ENCODE assay signal across 12 cellular contexts in the genomic region with DNA sequence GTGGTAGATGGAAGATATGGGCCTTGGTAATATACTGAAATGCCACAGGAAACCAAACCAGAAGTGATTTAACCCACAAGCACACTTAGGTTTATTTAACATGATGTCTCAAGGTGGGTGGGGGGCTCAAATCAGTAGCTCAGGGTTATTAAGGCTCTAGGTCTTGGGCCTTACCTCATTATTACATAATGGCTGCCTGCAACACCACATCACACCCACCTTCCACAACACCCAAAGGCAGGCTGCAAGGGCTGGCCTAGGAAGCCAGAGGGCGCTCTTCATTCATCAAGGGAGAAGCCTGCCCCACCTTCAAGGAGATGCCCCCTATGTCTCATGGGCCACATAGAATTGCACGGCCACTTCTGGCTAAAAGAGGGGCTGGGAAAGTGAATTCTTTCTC. TPM values are rescaled to one million over a fixed set of nuclear protein-coding genes. Genes with fewer than 3 reads are reported as not detected.
DNase-seq lines count a peak whose midpoint lies in the region; ATAC-seq and TF ChIP-seq lines count a peak whose summit lies in the region.
"Had no signal": no experiment of that assay in that cellular context is flagged by ENCODE, and none has a peak within 500 bp of the region (broad histone marks: within the 10 kb centered on the region; RNA-seq: fewer than 3 reads in every experiment).

No MANE protein-coding gene starts in this region.

- H2BK15ac ChIP-seq in H9 (ENCODE audit: low read depth, low read length), result no peak overlapping the region

- H3K36me3 ChIP-seq in sigmoid colon, result no peaks in the 10 kb centered on the region
- H3K36me3 ChIP-seq: ovary had no signal

- H3K79me1 ChIP-seq in H9 (ENCODE audit: insufficient read depth, low read depth, low read length, poor library complexity, severe bottlenecking), result no peaks in the 10 kb centered on the region

- no peak overlapping the region for H3K23ac ChIP-seq in H9 (ENCODE audit: insufficient read length, low read depth, low read length)

- H3K4me1 Mint-ChIP-seq in H9, result no peaks in the 10 kb centered on the region
- H3K4me1 Mint-ChIP-seq in activated T-cell treated with anti-CD3 and anti-CD28 coated beads, Interleukin-2, amount 50 U/mL, for 72 hours (ENCODE audit: low read depth), result peaks cover 19% of the 10 kb centered on the region
- H3K4me1 Mint-ChIP-seq: memory B cell had no signal

- H2BK120ac ChIP-seq in H9 (ENCODE audit: low read depth, low read length, poor library complexity, severe bottlenecking), result no peak overlapping the region

- intact Hi-C loops in sigmoid colon (cut with DNase I), result no loop called here

- H3K27ac Mint-ChIP-seq in H9, result no peak overlapping the region
- H3K27ac Mint-ChIP-seq in activated T-cell treated with anti-CD3 and anti-CD28 coated beads, Interleukin-2, amount 50 U/mL, for 72 hours, result no peak overlapping the region
- H3K27ac Mint-ChIP-seq: CD8-positive, alpha-beta T cell; memory B cell had no signal

- no peak overlapping the region for H3K56ac ChIP-seq in H9 (ENCODE audit: insufficient read length, low read depth, low read length)

- no peaks in the 10 kb centered on the region for H4K20me1 ChIP-seq in H9 (ENCODE audit: control insufficient read depth, insufficient read depth, insufficient read length)

- H3K4me2 ChIP-seq in H9 (ENCODE audit: insufficient read depth, insufficient read length, low read length), result no peak overlapping the region
- H3K4me2 ChIP-seq: SK-N-SH had no signal

- no peak overlapping the region for H3K18ac ChIP-seq in H9 (ENCODE audit: insufficient read length, low read depth, low read length)

- H3K27me3 ChIP-seq in H9 (ENCODE audit: insufficient read depth, low read length) (no peaks in the 10 kb centered on the region), sigmoid colon (peaks cover 0 to 40% (median 15%) of the 10 kb centered on the region in 3 donors)
- H3K27me3 ChIP-seq: ovary had no signal

- H2BK20ac ChIP-seq in H9 (ENCODE audit: low read depth, low read length, poor library complexity, severe bottlenecking), result no peak overlapping the region

- WGBS in H9 (ENCODE audit: extremely low coverage, insufficient read length, low lambda C conversion rate), result no CpG with 5 or more reads among the region's 2 CpGs
- WGBS in sigmoid colon, 2 donors, result 82 to 87% methylated on average over 2 of the region's 2 CpGs

- peaks cover 9 to 18% of the 10 kb centered on the region in 2 experiments for H3K9me3 Mint-ChIP-seq in H9
- H3K9me3 Mint-ChIP-seq in activated T-cell treated with anti-CD3 and anti-CD28 coated beads, Interleukin-2, amount 50 U/mL, for 72 hours, result peaks cover 0 to 2% of the 10 kb centered on the region in 2 donors

- H2AK5ac ChIP-seq in H9 (ENCODE audit: insufficient read length, low read length), result no peak overlapping the region

- H3K9ac ChIP-seq in H9 (ENCODE audit: extremely low read depth, insufficient read length, low read length), result no peak overlapping the region
- H3K9ac ChIP-seq: SK-N-SH had no signal

- H3K4me3 Mint-ChIP-seq in H9, result no peak overlapping the region
- no peak overlapping the region for H3K4me3 Mint-ChIP-seq in activated T-cell treated with anti-CD3 and anti-CD28 coated beads, Interleukin-2, amount 50 U/mL, for 72 hours
- H3K4me3 Mint-ChIP-seq: CD8-positive, alpha-beta T cell; memory B cell had no signal

- no peaks in the 10 kb centered on the region for H3K23me2 ChIP-seq in H9 (ENCODE audit: insufficient read length, low read depth, low read length, poor library complexity, severe bottlenecking)

- H4K91ac ChIP-seq in H9 (ENCODE audit: insufficient read length, low read depth, low read length), result no peak overlapping the region

- H3K79me2 ChIP-seq in H9 (ENCODE audit: insufficient read depth, low read length), result no peaks in the 10 kb centered on the region

- ATAC-seq in activated T-cell treated with anti-CD3 and anti-CD28 coated beads, Interleukin-2, amount 50 U/mL, for 72 hours (replicated peaks in 1 of 2), result peak; percentile 41 to 44
- no peak for ATAC-seq in HG03378 (IDR thresholded peaks at IDR 0.05; ENCODE audit: unreplicated experiment)
- ATAC-seq: CD8-positive, alpha-beta T cell had no signal

- TF ChIP-seq POLR2A in sigmoid colon (IDR thresholded peaks at IDR 0.05), result no peak

- no peak overlapping the region for H3K14ac ChIP-seq in H9 (ENCODE audit: insufficient read depth, low read length)

- no peak overlapping the region for H3K4ac ChIP-seq in H9 (ENCODE audit: low read depth, low read length)

- no peak for TF ChIP-seq EP300 in sigmoid colon (IDR thresholded peaks at IDR 0.05)

- H3K4me3 ChIP-seq in sigmoid colon, result no peak overlapping the region
- H3K4me3 ChIP-seq: ovary had no signal

- H3K4me1 ChIP-seq in H9 (ENCODE audit: insufficient read depth, low read length), result no peaks in the 10 kb centered on the region
- H3K4me1 ChIP-seq in sigmoid colon, result no peaks in the 10 kb centered on the region

- H2BK12ac ChIP-seq in H9 (ENCODE audit: insufficient read length, low read depth, low read length), result no peak overlapping the region

- H3K9me3 ChIP-seq in H9 (ENCODE audit: control insufficient read depth, low read depth, low read length) (no peaks in the 10 kb centered on the region), sigmoid colon (peaks cover 0 to 10% (median 3%) of the 10 kb centered on the region in 4 donors)
- H3K9me3 ChIP-seq: SK-N-SH had no signal

- H3K27ac ChIP-seq in H9 (ENCODE audit: insufficient read length, low read depth, low read length) (no peak overlapping the region), sigmoid colon (no peak overlapping the region)
- H3K27ac ChIP-seq: ovary had no signal

- TF ChIP-seq CTCF in H9 (conservative IDR thresholded peaks at IDR 0.05), result peak; percentile 57
- no peak for TF ChIP-seq CTCF in sigmoid colon (IDR thresholded peaks at IDR 0.05)

- H3K36me3 Mint-ChIP-seq in H9 (ENCODE audit: insufficient read depth in 1 of 3, low read depth in 3 of 3), result peaks cover 3 to 5% (median 4%) of the 10 kb centered on the region in 3 experiments; a peak in 6 of 7 replicates
- no peaks in the 10 kb centered on the region for H3K36me3 Mint-ChIP-seq in activated T-cell treated with anti-CD3 and anti-CD28 coated beads, Interleukin-2, amount 50 U/mL, for 72 hours (ENCODE audit: insufficient read depth in 2 of 2)
- H3K36me3 Mint-ChIP-seq: CD8-positive, alpha-beta T cell; memory B cell had no signal

- no peak overlapping the region for H2BK5ac ChIP-seq in H9 (ENCODE audit: insufficient read length, low read length)

- H3K27me3 Mint-ChIP-seq in H9 (ENCODE audit: low read depth), result peaks cover 5% of the 10 kb centered on the region
- H3K27me3 Mint-ChIP-seq in activated T-cell treated with anti-CD3 and anti-CD28 coated beads, Interleukin-2, amount 50 U/mL, for 72 hours (ENCODE audit: low read depth), result no peaks in the 10 kb centered on the region

- H4K8ac ChIP-seq in H9 (replicated peaks; ENCODE audit: insufficient read length, low read depth, low read length), result no peak overlapping the region

- H4K5ac ChIP-seq in H9 (ENCODE audit: insufficient read length, low read depth, low read length), result no peak overlapping the region

- peak; percentile 23 for DNase-seq in Daoy (ENCODE audit: low read depth)
- DNase-seq in H9, result no peak
- DNase-seq in activated T-cell treated with anti-CD3 and anti-CD28 coated beads, Interleukin-2, amount 50 U/mL, for 72 hours, result peak in 1 of 2 donors; percentile 37
- no peak for DNase-seq in sigmoid colon
- DNase-seq in ecto neural progenitor cell (ENCODE audit: low spot score), result no peak
- DNase-seq: CD8-positive, alpha-beta T cell; NCI-H524 treated with DMSO at 0.1 percent for 48 hours; ovary; SK-N-SH; substantia nigra had no signal

- H3T11ph ChIP-seq in H9 (ENCODE audit: low read length), result no peak overlapping the region

- H2AFZ ChIP-seq in H9 (ENCODE audit: low read length), result no peak overlapping the region

RNA-seq across cellular contexts. Expression of a gene that starts 6.0 kb away (rescaled TPM):
- total RNA-seq in Daoy (2014; rRNA removed; shearing (Covaris generic)), result not detected in 2 replicates
- total RNA-seq in H9 (2021) (not detected in 2 replicates), sigmoid colon (1 to 10 TPM in 1 of 4 donors, not detected in 3; 1.1 TPM)
- total RNA-seq in activated T-cell treated with anti-CD3 and anti-CD28 coated beads, Interleukin-2, amount 50 U/mL, for 72 hours, result 1 to 10 TPM in 1 of 2 donors, under 1 TPM in 1; 0.97 to 1.7 TPM
- polyA plus RNA-seq in sigmoid colon, result 100 to 1,000 TPM; 414 to 706 (median 493) TPM
- total RNA-seq: CD8-positive, alpha-beta T cell had no signal
- polyA plus RNA-seq: ovary, SK-N-SH had no signal

RNA-seq across cellular contexts. Expression of a gene that starts 9.5 kb away (rescaled TPM):
- not detected in 2 replicates for total RNA-seq in Daoy (2014; rRNA removed; shearing (Covaris generic))
- total RNA-seq in H9 (2021) (not detected in 2 replicates), sigmoid colon (not detected)
- not detected for total RNA-seq in activated T-cell treated with anti-CD3 and anti-CD28 coated beads, Interleukin-2, amount 50 U/mL, for 72 hours
- 10 to 100 TPM in 1 of 3 donors, 1 to 10 TPM in 2; 1.5 to 23.4 (median 3.0) TPM for polyA plus RNA-seq in sigmoid colon
- total RNA-seq: CD8-positive, alpha-beta T cell had no signal
- polyA plus RNA-seq: ovary, SK-N-SH had no signal

RNA-seq across cellular contexts. Expression of a gene that starts 35.5 kb away (rescaled TPM):
- total RNA-seq in Daoy (2014; rRNA removed; shearing (Covaris generic)), result 8.7 TPM in 1 of 2 replicates, not detected in the other
- total RNA-seq in H9 (2021) (0.31 and 0.44 TPM in 2 replicates), sigmoid colon (under 1 TPM in 1 of 4 donors, not detected in 3; 0.16 TPM)
- 10 to 100 TPM; 57.1 to 91.9 TPM for total RNA-seq in activated T-cell treated with anti-CD3 and anti-CD28 coated beads, Interleukin-2, amount 50 U/mL, for 72 hours
- polyA plus RNA-seq in sigmoid colon, result 1 to 10 TPM in 1 of 3 donors, under 1 TPM in 1, not detected in 1; 0.60 to 1.3 TPM
- polyA plus RNA-seq: SK-N-SH had no signal

RNA-seq across cellular contexts. Expression of a gene that starts 43.4 kb away (rescaled TPM):
- total RNA-seq in Daoy (2014; rRNA removed; shearing (Covaris generic)), result 0.18 TPM in 1 of 2 replicates, not detected in the other
- not detected in 2 replicates for total RNA-seq in H9 (2021)
- 10 to 100 TPM; 54.5 to 57.4 TPM for total RNA-seq in activated T-cell treated with anti-CD3 and anti-CD28 coated beads, Interleukin-2, amount 50 U/mL, for 72 hours
- total RNA-seq in sigmoid colon, result not detected
- polyA plus RNA-seq in sigmoid colon, result 1 to 10 TPM in 1 of 3 donors, not detected in 2; 3.9 TPM
- polyA plus RNA-seq: SK-N-SH had no signal

RNA-seq across cellular contexts. Expression of a gene that starts 45.1 kb away (rescaled TPM):
- 2.4 and 3.4 TPM in 2 replicates for total RNA-seq in Daoy (2014; rRNA removed; shearing (Covaris generic))
- total RNA-seq in H9 (2021) (1.5 TPM in 2 replicates), sigmoid colon (10 to 100 TPM; 14.3 to 45.1 (median 23.7) TPM)
- total RNA-seq in activated T-cell treated with anti-CD3 and anti-CD28 coated beads, Interleukin-2, amount 50 U/mL, for 72 hours, result not detected
- 1,000 to 10,000 TPM; 1,800 to 7,065 (median 3,772) TPM for polyA plus RNA-seq in sigmoid colon
- total RNA-seq: CD8-positive, alpha-beta T cell had no signal
- polyA plus RNA-seq: SK-N-SH had no signal
